ENCODE assay signal across 25 cellular contexts in the genomic region with DNA sequence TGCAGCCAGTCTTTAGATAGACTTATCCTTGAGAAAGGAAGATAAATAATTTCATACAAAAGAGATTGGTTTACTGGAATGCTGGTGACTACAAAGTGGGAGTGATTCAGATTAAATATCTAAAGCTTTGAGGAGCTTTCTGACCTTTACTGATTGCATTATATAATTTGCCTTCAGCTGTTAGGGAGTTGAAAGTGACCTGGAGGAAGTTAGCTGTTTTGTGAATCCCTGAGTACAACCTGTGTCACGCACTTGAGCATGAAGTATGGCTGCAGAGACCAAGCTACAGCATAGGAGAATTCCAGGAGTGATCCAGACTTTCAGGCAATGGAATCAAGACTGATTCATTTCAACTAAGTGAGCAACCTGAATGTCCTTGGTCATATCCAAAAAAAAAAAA.
"Had no signal": no experiment of that assay in that cellular context is flagged by ENCODE, and none has a peak within 500 bp of the region (broad histone marks: within the 10 kb centered on the region; RNA-seq: fewer than 3 reads in every experiment).

No MANE protein-coding gene starts in this region.

- H3K27ac ChIP-seq: colonic mucosa, dorsolateral prefrontal cortex, esophagus squamous epithelium, gastroesophageal sphincter, neutrophil, right lobe of liver, uterus, VCaP had no signal

- H3K9me3 ChIP-seq: colonic mucosa, gastroesophageal sphincter, neutrophil, right lobe of liver, uterus had no signal

- H3K27me3 ChIP-seq: colonic mucosa, esophagus squamous epithelium, gastroesophageal sphincter, neutrophil, right lobe of liver, uterus had no signal

- H3K4me1 ChIP-seq: colonic mucosa, esophagus squamous epithelium, gastroesophageal sphincter, right lobe of liver, uterus had no signal

- DNase-seq: activated CD4-positive, alpha-beta T cell treated with anti-CD3 and anti-CD28 coated beads, Interleukin-2, amount 10 ng/mL, durations not matched to agents 7 days and 5 days; activated CD4-positive, CD25-positive, alpha-beta regulatory T cell treated with anti-CD3 and anti-CD28 coated beads, Interleukin-2, amount 50 U/mL, for 72 hours; activated CD8-positive, alpha-beta memory T cell treated with anti-CD3 and anti-CD28 coated beads, Interleukin-2, amount 10 ng/mL, durations not matched to agents 7 days and 5 days; activated CD8-positive, alpha-beta T cell treated with anti-CD3 and anti-CD28 coated beads for 36 hours; activated effector memory CD4-positive, alpha-beta T cell treated with anti-CD3 and anti-CD28 coated beads, Interleukin-2, amount 50 U/mL, for 16 hours; activated naive CD4-positive, alpha-beta T cell treated with anti-CD3 and anti-CD28 coated beads, Interleukin-2, amount 10 ng/mL, durations not matched to agents 7 days and 5 days; activated T-cell treated with anti-CD3 and anti-CD28 coated beads for 4 hours; amygdala; colonic mucosa; dorsolateral prefrontal cortex; endodermal cell; esophagus squamous epithelium; head of caudate nucleus; hypothalamus; right lobe of liver; small intestine; stimulated activated CD4-positive, alpha-beta T cell treated with anti-CD3 and anti-CD28 coated beads, Interleukin-15, amount 100 ng/mL, for 24 hours; stimulated activated CD8-positive, alpha-beta memory T cell treated with anti-CD3 and anti-CD28 coated beads, Interleukin-4, amount 100 ng/mL, for 48 hours; stimulated activated naive B cell treated with anti-CD40 and anti-IgM and Interleukin-4, amounts not matched to agents 10 μg/mL and 1 μg/mL and 100 μg/mL, for 72 hours; T-helper 2 cell; trophoblast cell; uterus had no signal

- H3K4me3 ChIP-seq: colonic mucosa, dorsolateral prefrontal cortex, esophagus squamous epithelium, gastroesophageal sphincter, right lobe of liver, uterus had no signal

- ATAC-seq: activated CD8-positive, alpha-beta memory T cell treated with anti-CD3 and anti-CD28 coated beads, Interleukin-2, amount 10 ng/mL, durations not matched to agents 7 days and 5 days; activated CD8-positive, alpha-beta T cell treated with anti-CD3 and anti-CD28 coated beads for 36 hours; gastroesophageal sphincter; right lobe of liver; stimulated activated naive B cell treated with anti-CD40 and anti-IgM and Interleukin-4, amounts not matched to agents 10 μg/mL and 1 μg/mL and 100 μg/mL, for 72 hours had no signal

- H3K36me3 ChIP-seq: colonic mucosa, esophagus squamous epithelium, gastroesophageal sphincter, neutrophil, right lobe of liver, uterus had no signal
